18 cellular contexts compared by ENCODE assay signal in genomic region chr6:3406362-3406809, GRCh38. TPM values are rescaled to one million over a fixed set of nuclear protein-coding genes. Genes with fewer than 3 reads are reported as not detected.
DNase-seq lines count a peak whose midpoint lies in the region; ATAC-seq and TF ChIP-seq lines count a peak whose summit lies in the region.
"Had no signal": no experiment of that assay in that cellular context is flagged by ENCODE, and none has a peak within 500 bp of the region (broad histone marks: within the 10 kb centered on the region; RNA-seq: fewer than 3 reads in every experiment).

No MANE protein-coding gene starts in this region.

- TF ChIP-seq POLR2A in esophagus squamous epithelium (IDR thresholded peaks at IDR 0.05) = no peak

- ATAC-seq in GM19397 (IDR thresholded peaks at IDR 0.05; ENCODE audit: unreplicated experiment) (no peak), HG03196 (IDR thresholded peaks at IDR 0.05; ENCODE audit: unreplicated experiment) (no peak)

- H4K91ac ChIP-seq in mesenchymal stem cell (ENCODE audit: low read length) = no peak overlapping the region

- no peaks in the 10 kb centered on the region for H3K27me3 Mint-ChIP-seq in type B pancreatic cell
- H3K27me3 Mint-ChIP-seq: activated CD4-positive, alpha-beta T cell treated with anti-CD3 and anti-CD28 coated beads, Interleukin-2, amount 10 ng/mL, durations not matched to agents 7 days and 5 days had no signal

- H3K9me3 ChIP-seq in esophagus squamous epithelium (no peaks in the 10 kb centered on the region), mesenchymal stem cell (ENCODE audit: control insufficient read depth, low read length) (no peaks in the 10 kb centered on the region)

- H3K23ac ChIP-seq in mesenchymal stem cell (ENCODE audit: low read length in 2 of 2) = no peak overlapping the region

- peaks cover 9% of the 10 kb centered on the region for H3K9me3 Mint-ChIP-seq in type B pancreatic cell
- H3K9me3 Mint-ChIP-seq: activated CD4-positive, alpha-beta T cell treated with anti-CD3 and anti-CD28 coated beads, Interleukin-2, amount 10 ng/mL, durations not matched to agents 7 days and 5 days; central memory CD8-positive, alpha-beta T cell had no signal

- DNase-seq in esophagus squamous epithelium (lab: John Stamatoyannopoulos, UW) (no peak), mesenchymal stem cell (no peak), type B pancreatic cell (ENCODE audit: extremely low spot score, unreplicated experiment) (no peak), SK-N-DZ (ENCODE audit: low spot score) (no peak)
- DNase-seq: activated CD4-positive, alpha-beta T cell treated with anti-CD3 and anti-CD28 coated beads, Interleukin-2, amount 10 ng/mL, durations not matched to agents 7 days and 5 days; amygdala; effector CD4-positive, alpha-beta T cell; naive B cell; NCI-H1105; NCI-H2081 treated with DMSO at 0.1 percent for 48 hours; NCI-H510A; stimulated activated CD4-positive, alpha-beta T cell treated with anti-CD3 and anti-CD28 coated beads, Interleukin-4, amount 100 ng/mL, for 24 hours had no signal

- H3K4me1 ChIP-seq in KMS-11 (ENCODE audit: low read depth, poor library complexity, severe bottlenecking) (peaks cover 58% of the 10 kb centered on the region), esophagus squamous epithelium (peaks cover 22 to 96% (median 67%) of the 10 kb centered on the region in 3 donors), mesenchymal stem cell (ENCODE audit: control insufficient read depth, insufficient read depth, low read depth, low read length) (peaks cover 13% of the 10 kb centered on the region)

- no peak overlapping the region for H2BK15ac ChIP-seq in mesenchymal stem cell (ENCODE audit: low read depth, poor library complexity, severe bottlenecking)

- no peak overlapping the region for H2AK5ac ChIP-seq in mesenchymal stem cell (ENCODE audit: low read length, severe bottlenecking)

- no peak for TF ChIP-seq CTCF in KMS-11 (conservative IDR thresholded peaks at IDR 0.05; ENCODE audit: low read depth, low read length)
- TF ChIP-seq CTCF in esophagus squamous epithelium (IDR thresholded peaks at IDR 0.05) = no peak
- no peak for TF ChIP-seq CTCF in type B pancreatic cell (conservative IDR thresholded peaks at IDR 0.05)

- H3K4ac ChIP-seq in mesenchymal stem cell (ENCODE audit: low read depth in 1 of 2, low read length in 2 of 2) = no peak overlapping the region

- H3K4me2 ChIP-seq in KMS-11 (peak overlapping the region; percentile 63), mesenchymal stem cell (ENCODE audit: low read length, poor library complexity, severe bottlenecking) (no peak overlapping the region)

- H2AFZ ChIP-seq in KMS-11 (ENCODE audit: low read depth) = peak overlapping the region; percentile 6; the same call in 1 of the 2 replicates
- H2AFZ ChIP-seq in mesenchymal stem cell (ENCODE audit: low read depth, low read length) = no peak overlapping the region
- H2AFZ ChIP-seq: parathyroid adenoma had no signal

- peak overlapping the region; percentile 52 for H3K27ac Mint-ChIP-seq in type B pancreatic cell
- H3K27ac Mint-ChIP-seq: activated CD4-positive, alpha-beta T cell treated with anti-CD3 and anti-CD28 coated beads, Interleukin-2, amount 10 ng/mL, durations not matched to agents 7 days and 5 days had no signal

- no peak overlapping the region for H4K8ac ChIP-seq in mesenchymal stem cell (ENCODE audit: low read length)

- WGBS in esophagus squamous epithelium, 2 donors = 65 to 69% methylated on average over 8 to 9 of the region's 9 CpGs
- 75% methylated on average over 8 of the region's 9 CpGs for WGBS in mesenchymal stem cell

- no peak overlapping the region for H3K14ac ChIP-seq in mesenchymal stem cell (ENCODE audit: low read length in 2 of 2)

- no peaks in the 10 kb centered on the region for H3K79me1 ChIP-seq in mesenchymal stem cell (replicated peaks; ENCODE audit: low read length, poor library complexity, severe bottlenecking)

- H3K27ac ChIP-seq in KMS-11 (peak overlapping the region; percentile 76), esophagus squamous epithelium (peak overlapping the region; percentile 49 to 83 (median 72)), mesenchymal stem cell (ENCODE audit: low read length, poor library complexity, severe bottlenecking) (no peak overlapping the region)
- H3K27ac ChIP-seq: parathyroid adenoma had no signal

- no peak overlapping the region for H2BK5ac ChIP-seq in mesenchymal stem cell (ENCODE audit: low read depth, low read length, poor library complexity, severe bottlenecking)

- peaks cover 65% of the 10 kb centered on the region for H3K4me1 Mint-ChIP-seq in type B pancreatic cell (ENCODE audit: unreplicated experiment)
- H3K4me1 Mint-ChIP-seq: activated CD4-positive, alpha-beta T cell treated with anti-CD3 and anti-CD28 coated beads, Interleukin-2, amount 10 ng/mL, durations not matched to agents 7 days and 5 days had no signal

- peaks cover 32% of the 10 kb centered on the region for H3K36me3 Mint-ChIP-seq in type B pancreatic cell
- H3K36me3 Mint-ChIP-seq: naive B cell had no signal

- no peak overlapping the region for H2BK120ac ChIP-seq in mesenchymal stem cell (ENCODE audit: low read depth, low read length)

- H3K36me3 ChIP-seq in KMS-11 (ENCODE audit: insufficient read depth) (no peaks in the 10 kb centered on the region), esophagus squamous epithelium (peaks cover 0 to 6% (median 0%) of the 10 kb centered on the region in 3 donors), mesenchymal stem cell (ENCODE audit: control insufficient read depth in 1 of 2, insufficient read depth in 2 of 2, low read depth in 1 of 2, low read length in 2 of 2) (peaks cover 0 to 22% of the 10 kb centered on the region in 2 experiments)

- H3K18ac ChIP-seq in mesenchymal stem cell (ENCODE audit: low read depth in 1 of 2, low read length in 2 of 2) = no peak overlapping the region

- intact Hi-C loops in esophagus squamous epithelium (cut with DNase I) = no loop called here

- no peaks in the 10 kb centered on the region for H3K79me2 ChIP-seq in KMS-11 (ENCODE audit: insufficient read depth, low read depth)
- H3K79me2 ChIP-seq: parathyroid adenoma had no signal

- H2BK12ac ChIP-seq in mesenchymal stem cell (ENCODE audit: low read length in 2 of 2) = no peak overlapping the region

- peak overlapping the region; percentile 31; the same call in 1 of the 2 replicates for H3K9ac ChIP-seq in KMS-11
- H3K9ac ChIP-seq in mesenchymal stem cell (ENCODE audit: low read length) = peak overlapping the region; percentile 59
- H3K9ac ChIP-seq: parathyroid adenoma had no signal

- H4K20me1 ChIP-seq in KMS-11 (ENCODE audit: insufficient read depth) = no peaks in the 10 kb centered on the region

- H3K27me3 ChIP-seq in KMS-11 (ENCODE audit: insufficient read depth, low read depth) = no peaks in the 10 kb centered on the region
- no peaks in the 10 kb centered on the region for H3K27me3 ChIP-seq in esophagus squamous epithelium
- H3K27me3 ChIP-seq in mesenchymal stem cell (ENCODE audit: control insufficient read depth in 1 of 2, insufficient read depth in 1 of 2, low read length in 2 of 2) = no peaks in the 10 kb centered on the region

- H3K4me3 ChIP-seq in KMS-11 (IDR thresholded peaks at IDR 0.05; ENCODE audit: insufficient read depth, low read depth, low read length) (no peak overlapping the region), esophagus squamous epithelium (no peak overlapping the region), mesenchymal stem cell (ENCODE audit: insufficient read depth in 1 of 2, low read depth in 1 of 2, low read length in 2 of 2) (peak overlapping the region in 1 of 2 experiments; percentile 28)
- H3K4me3 ChIP-seq: smooth muscle cell had no signal

- H3K4me3 Mint-ChIP-seq in type B pancreatic cell = peak overlapping the region; percentile 53
- H3K4me3 Mint-ChIP-seq: activated CD4-positive, alpha-beta T cell treated with anti-CD3 and anti-CD28 coated beads, Interleukin-2, amount 10 ng/mL, durations not matched to agents 7 days and 5 days; central memory CD8-positive, alpha-beta T cell; naive B cell had no signal

RNA-seq across cellular contexts. Expression of gene SLC22A23, which starts 50.5 kb away (rescaled TPM):
- 10 to 100 TPM; 26.6 to 42.6 (median 37.6) TPM for total RNA-seq in esophagus squamous epithelium
- polyA plus RNA-seq in mesenchymal stem cell (2013, experiment 1 of 2) = 0.03 TPM
- polyA plus RNA-seq in mesenchymal stem cell (2013, experiment 2 of 2) = 0.03 TPM
- total RNA-seq in type B pancreatic cell (ENCODE audit: low replicate concordance) = 36.6 and 52.7 TPM in 2 replicates
- 0.01 TPM in 1 of 2 replicates, not detected in the other for polyA plus RNA-seq in SK-N-DZ (2014; cell fraction: cytosol; rRNA removed)
- not detected in 2 replicates for polyA plus RNA-seq in SK-N-DZ (2014; cell fraction: nucleus; rRNA removed)
